18 cellular contexts compared by ENCODE assay signal in the genomic region with DNA sequence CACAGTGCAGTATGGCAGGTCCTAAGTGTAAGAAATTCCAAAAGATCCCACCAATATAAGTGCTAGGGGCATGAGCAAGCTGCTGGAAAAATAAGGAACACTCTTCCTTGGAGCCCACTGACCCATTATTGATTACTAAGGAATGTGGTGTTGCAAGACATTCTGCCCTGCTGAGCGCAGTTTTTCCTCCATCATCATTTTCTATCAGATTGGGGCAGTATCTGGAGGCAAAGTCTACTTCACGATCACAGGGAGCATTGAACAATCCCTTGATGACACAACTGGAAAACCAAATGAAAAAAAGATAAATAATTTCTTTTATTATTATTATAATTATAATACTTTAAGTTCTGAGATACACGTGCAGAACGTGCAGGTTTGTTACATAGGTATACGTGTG.
A peak's percentile ranks its signal among the peaks of the same experiment; 100 is the strongest.
DNase-seq lines count a peak whose midpoint lies in the region; ATAC-seq, FAIRE-seq and TF ChIP-seq lines count a peak whose summit lies in the region.
"Had no signal": no experiment of that assay in that cellular context is flagged by ENCODE, and none has a peak within 500 bp of the region (broad histone marks: within the 10 kb centered on the region; RNA-seq: fewer than 3 reads in every experiment).

No MANE protein-coding gene starts in this region.

- H2AK5ac ChIP-seq in IMR-90 (ENCODE audit: low read depth, low read length), result no peak overlapping the region

- no peak overlapping the region for H3K18ac ChIP-seq in IMR-90 (ENCODE audit: low read depth, low read length)

- peak overlapping the region; percentile 13; the same call in 2 of the 3 replicates for H2BK15ac ChIP-seq in IMR-90 (ENCODE audit: low read depth, low read length)

- no peak for TF ChIP-seq RAD21 in IMR-90 (IDR thresholded peaks at IDR 0.05; ENCODE audit: low read length)

- dilution Hi-C loops in IMR-90 (cut with HindIII; ENCODE audit: low sequenced_read_pairs, unreplicated experiment), result no loop called here

- H3K4me3 Mint-ChIP-seq in activated B cell treated with CpG ODN at 0.5 μM for 24 hours, result no peak overlapping the region
- H3K4me3 Mint-ChIP-seq: CD14-positive monocyte; CD4-positive, alpha-beta memory T cell; H9 had no signal

- no peaks in the 10 kb centered on the region for H3K9me3 Mint-ChIP-seq in activated B cell treated with CpG ODN at 0.5 μM for 24 hours
- H3K9me3 Mint-ChIP-seq: CD4-positive, alpha-beta memory T cell; H9 had no signal

- FAIRE-seq in small intestine (lab: Jason Lieb, UNC), result no peak
- FAIRE-seq: H1, K562 had no signal

- H3K36me3 Mint-ChIP-seq in activated B cell treated with CpG ODN at 0.5 μM for 24 hours (ENCODE audit: low read depth), result peaks cover 3% of the 10 kb centered on the region

- TF ChIP-seq POLR2A in IMR-90 (IDR thresholded peaks at IDR 0.05; ENCODE audit: low read depth, low read length), result no peak

- 0 out of 2 replicates have a peak overlapping the region, but pooled peaks have one; percentile 13 for H3K4ac ChIP-seq in IMR-90 (ENCODE audit: low read depth, low read length)

- H4K20me1 ChIP-seq in IMR-90 (ENCODE audit: insufficient read depth, low read length), result no peaks in the 10 kb centered on the region
- H4K20me1 ChIP-seq: BLaER1 had no signal

- H3K27me3 ChIP-seq in IMR-90 (ENCODE audit: control insufficient read depth, insufficient read depth, low read length) (no peaks in the 10 kb centered on the region), small intestine (ENCODE audit: control insufficient read depth in 2 of 2, insufficient read depth in 2 of 2, low read length in 2 of 2) (no peaks in the 10 kb centered on the region)
- H3K27me3 ChIP-seq: BLaER1 had no signal

- no peak overlapping the region for H3K23ac ChIP-seq in IMR-90 (ENCODE audit: low read depth, low read length)

- DNase-seq in IMR-90 (no peak), activated B cell treated with CpG ODN at 0.5 μM for 24 hours (no peak), left lobe of liver (ENCODE audit: low spot score) (no peak), small intestine (peak; percentile 65)
- DNase-seq in effector CD4-positive, alpha-beta T cell, result no peak
- DNase-seq: 8988T; CD4-positive, alpha-beta memory T cell; DMS153; DMS79; GDM1; H9 had no signal

- peaks cover 71% of the 10 kb centered on the region for H3K4me1 Mint-ChIP-seq in activated B cell treated with CpG ODN at 0.5 μM for 24 hours

- no peak overlapping the region for H3K4me2 ChIP-seq in IMR-90 (ENCODE audit: low read depth, low read length)
- H3K4me2 ChIP-seq: BLaER1 had no signal

- no peaks in the 10 kb centered on the region for H3K36me3 ChIP-seq in IMR-90 (ENCODE audit: control insufficient read depth, insufficient read depth, low read length)
- H3K36me3 ChIP-seq in small intestine (ENCODE audit: control insufficient read depth in 2 of 2, insufficient read depth in 2 of 2, low read length in 2 of 2), result no peaks in the 10 kb centered on the region
- H3K36me3 ChIP-seq: BLaER1 had no signal

- ATAC-seq in IMR-90 (ENCODE audit: low read depth), result no peak
- ATAC-seq in activated B cell treated with CpG ODN at 0.5 μM for 24 hours (ENCODE audit: low read depth), result no peak
- ATAC-seq in left lobe of liver, result peak; percentile 52
- ATAC-seq in HG03135 (IDR thresholded peaks at IDR 0.05; ENCODE audit: unreplicated experiment), result no peak
- ATAC-seq in GM21381 (IDR thresholded peaks at IDR 0.05; ENCODE audit: unreplicated experiment), result no peak
- no peak for ATAC-seq in HG02642 (IDR thresholded peaks at IDR 0.05; ENCODE audit: poor library complexity, unreplicated experiment)
- ATAC-seq: K562 had no signal

- peaks cover 4 to 12% of the 10 kb centered on the region in 2 experiments; a peak in 2 of 4 replicates for H3K79me1 ChIP-seq in IMR-90 (ENCODE audit: low read depth in 1 of 2, low read length in 2 of 2)

- BruUV-seq in IMR-90 (replicated peaks; lab: Mats Ljungman, UMichigan), result no TSS peak

- in situ Hi-C loops in IMR-90 (cut with MboI; ENCODE audit: low sequenced_read_pairs), result no loop called here

- intact Hi-C loops in IMR-90 (cut with micrococcal nuclease) (no loop called here), activated B cell treated with CpG ODN at 0.5 μM for 24 hours (cut with micrococcal nuclease) (no loop called here)

- H4K5ac ChIP-seq in IMR-90 (ENCODE audit: low read depth, low read length), result no peak overlapping the region

- no CpG with 5 or more reads among the region's 5 CpGs for WGBS in IMR-90 (ENCODE audit: extremely low coverage in 2 of 2, insufficient read length in 1 of 2), 2 experiments
- 59 to 83% (median 68%) methylated on average over 5 of the region's 5 CpGs for WGBS in small intestine, 3 donors

- no peaks in the 10 kb centered on the region for H3K9me3 ChIP-seq in IMR-90 (ENCODE audit: control insufficient read depth, insufficient read depth, low read length)
- H3K9me3 ChIP-seq in small intestine (ENCODE audit: control insufficient read depth, low read depth), result peaks cover 2% of the 10 kb centered on the region
- H3K9me3 ChIP-seq: BLaER1 had no signal

- H2BK5ac ChIP-seq in IMR-90 (ENCODE audit: low read depth, low read length, poor library complexity, severe bottlenecking), result no peak overlapping the region

- POLR2A ChIA-PET in IMR-90 (lab: Charles Lee; ENCODE audit: unreplicated experiment), result interaction anchor here (0.6 kb wide), 1 partner anchor 145 kb away, joined by 3 read pairs; no protein-coding TSS in a partner anchor
- POLR2A ChIA-PET in activated B cell treated with CpG ODN at 0.5 μM for 24 hours (lab: Charles Lee), result interaction anchor here (11.5 kb wide), 1 partner anchor 9 kb away, joined by 308 read pairs; no protein-coding TSS in a partner anchor

- H3K4me3 ChIP-seq in IMR-90 (ENCODE audit: insufficient read depth, low read depth, low read length), result no peak overlapping the region
- H3K4me3 ChIP-seq in small intestine (ENCODE audit: low read depth in 1 of 2, low read length in 2 of 2), result no peak overlapping the region
- H3K4me3 ChIP-seq: BLaER1, K562 had no signal

- no peak overlapping the region for H4K8ac ChIP-seq in IMR-90 (ENCODE audit: low read depth in 2 of 2, low read length in 2 of 2)

- no peaks in the 10 kb centered on the region for H3K27me3 Mint-ChIP-seq in activated B cell treated with CpG ODN at 0.5 μM for 24 hours

- CTCF ChIA-PET in IMR-90 (lab: Yijun Ruan, JAX) (interaction anchor here (0.6 kb wide), 1 partner anchor 48 kb away, joined by 3 read pairs; no protein-coding TSS in a partner anchor), activated B cell treated with CpG ODN at 0.5 μM for 24 hours (lab: Charles Lee) (no interaction called here)

- H3K4me1 ChIP-seq in IMR-90 (ENCODE audit: control insufficient read depth, insufficient read depth, low read length), result peaks cover 12% of the 10 kb centered on the region
- no peaks in the 10 kb centered on the region for H3K4me1 ChIP-seq in small intestine (ENCODE audit: control insufficient read depth in 2 of 2, insufficient read depth in 1 of 2, low read depth in 1 of 2, low read length in 1 of 2)
- H3K4me1 ChIP-seq: BLaER1 had no signal

- no peak overlapping the region for H3K27ac ChIP-seq in IMR-90 (ENCODE audit: insufficient read depth, low read length)
- H3K27ac ChIP-seq in small intestine (ENCODE audit: low read depth in 1 of 2, low read length in 1 of 2), result no peak overlapping the region
- H3K27ac ChIP-seq: BLaER1 had no signal

- no peak overlapping the region for H2AK9ac ChIP-seq in IMR-90 (replicated peaks; ENCODE audit: low read depth, low read length, poor library complexity)

- peak overlapping the region; percentile 29; the same call in 1 of the 2 replicates for H2BK20ac ChIP-seq in IMR-90 (ENCODE audit: low read depth, low read length)

- TF ChIP-seq CTCF in IMR-90 (conservative IDR thresholded peaks at IDR 0.05; ENCODE audit: low read depth, low read length) (no peak), activated B cell treated with CpG ODN at 0.5 μM for 24 hours (IDR thresholded peaks at IDR 0.05) (no peak)

- no peak overlapping the region for H3K9ac ChIP-seq in IMR-90 (ENCODE audit: low read depth, low read length)
- H3K9ac ChIP-seq: BLaER1 had no signal

- peak overlapping the region; percentile 63 for H3K27ac Mint-ChIP-seq in activated B cell treated with CpG ODN at 0.5 μM for 24 hours
- H3K27ac Mint-ChIP-seq: CD14-positive monocyte; CD4-positive, alpha-beta memory T cell; H9 had no signal

- H2AFZ ChIP-seq in IMR-90 (replicated peaks; ENCODE audit: low read length, poor library complexity), result no peak overlapping the region

- no peak overlapping the region for H3K56ac ChIP-seq in IMR-90 (ENCODE audit: extremely low read depth, insufficient read depth, low read length)

- 0 out of 2 replicates have a peak overlapping the region, but pooled peaks have one; percentile 17 for H2BK120ac ChIP-seq in IMR-90 (ENCODE audit: low read depth, low read length)

- 0 out of 2 replicates have a peak overlapping the region, but pooled peaks have one; percentile 7 for H4K91ac ChIP-seq in IMR-90 (ENCODE audit: insufficient read depth, low read depth, low read length)

- H3K9me1 ChIP-seq in IMR-90 (ENCODE audit: insufficient read depth, low read length), result peaks cover 9% of the 10 kb centered on the region

- no peak overlapping the region for H3K14ac ChIP-seq in IMR-90 (replicated peaks; ENCODE audit: low read depth, low read length)

TF ChIP-seq in IMR-90, 13 proteins besides CTCF, POLR2A, EP300 and RAD21:
- TF ChIP-seq, protein P1, sequence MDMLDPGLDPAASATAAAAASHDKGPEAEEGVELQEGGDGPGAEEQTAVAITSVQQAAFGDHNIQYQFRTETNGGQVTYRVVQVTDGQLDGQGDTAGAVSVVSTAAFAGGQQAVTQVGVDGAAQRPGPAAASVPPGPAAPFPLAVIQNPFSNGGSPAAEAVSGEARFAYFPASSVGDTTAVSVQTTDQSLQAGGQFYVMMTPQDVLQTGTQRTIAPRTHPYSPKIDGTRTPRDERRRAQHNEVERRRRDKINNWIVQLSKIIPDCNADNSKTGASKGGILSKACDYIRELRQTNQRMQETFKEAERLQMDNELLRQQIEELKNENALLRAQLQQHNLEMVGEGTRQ (IDR thresholded peaks at IDR 0.05; ENCODE audit: low read depth, low read length), result no peak
- TF ChIP-seq CEBPB (IDR thresholded peaks at IDR 0.05; ENCODE audit: low read depth, low read length) (no peak), SMC3 (IDR thresholded peaks at IDR 0.05; ENCODE audit: low read depth, low read length) (no peak), MAZ (IDR thresholded peaks at IDR 0.05; ENCODE audit: borderline replicate concordance, low read depth, low read length) (no peak), BHLHE40 (IDR thresholded peaks at IDR 0.05; ENCODE audit: low read depth, low read length) (no peak), RCOR1 (IDR thresholded peaks at IDR 0.05; ENCODE audit: insufficient replicate concordance, low read length) (no peak), MXI1 (IDR thresholded peaks at IDR 0.05; ENCODE audit: borderline replicate concordance, low read depth, low read length) (no peak), FOS (IDR thresholded peaks at IDR 0.05; ENCODE audit: low read depth, low read length) (no peak)
